16 cellular contexts compared by ENCODE assay signal in the genomic region with DNA sequence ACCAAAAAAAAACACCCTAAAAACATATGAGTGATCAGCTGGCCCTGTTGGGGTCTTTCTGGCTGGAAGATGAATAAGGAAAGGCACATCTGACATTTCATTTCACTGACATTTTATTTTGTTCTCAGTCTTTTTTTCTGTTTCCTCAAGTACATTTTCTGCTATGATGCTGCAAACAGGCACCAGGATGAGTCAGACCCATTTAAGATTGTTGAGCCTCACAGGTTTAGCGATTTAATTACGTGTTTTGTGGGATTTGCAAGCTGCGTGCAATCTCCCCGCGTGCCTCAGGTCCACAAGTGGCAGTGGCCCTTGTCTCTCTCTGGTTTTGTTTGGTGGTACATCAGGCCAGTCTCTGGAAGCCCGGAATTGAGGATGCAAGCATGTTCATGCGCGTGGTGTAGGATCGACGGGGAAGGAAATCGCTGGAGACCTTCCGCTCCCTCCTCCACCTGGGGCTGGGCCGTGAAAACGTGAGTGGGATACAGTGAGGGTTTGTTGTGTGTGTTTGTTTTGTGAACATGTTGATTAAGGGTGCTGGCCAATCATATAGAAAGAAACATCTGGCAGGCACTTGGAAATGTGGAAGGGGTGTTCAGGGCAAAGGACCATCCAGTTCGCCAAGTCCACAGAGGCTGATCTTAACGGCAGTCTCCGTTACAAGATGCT.
DNase-seq lines count a peak whose midpoint lies in the region; ATAC-seq and TF ChIP-seq lines count a peak whose summit lies in the region.
"Had no signal": no experiment of that assay in that cellular context is flagged by ENCODE, and none has a peak within 500 bp of the region (broad histone marks: within the 10 kb centered on the region; RNA-seq: fewer than 3 reads in every experiment).

No MANE protein-coding gene starts in this region.

- H3K27ac ChIP-seq in heart right ventricle, result no peak overlapping the region
- H3K27ac ChIP-seq: SJSA1 had no signal

- H3K36me3 ChIP-seq in heart right ventricle, result no peaks in the 10 kb centered on the region
- H3K36me3 ChIP-seq: SJSA1 had no signal

- intact Hi-C loops in heart right ventricle (cut with DNase I), result loop anchor here in 2 of 10 donors (5.0 kb wide), 1 partner anchor 218 kb away; no protein-coding TSS in a partner anchor

- peaks cover 0 to 11% (median 0%) of the 10 kb centered on the region in 7 donors for H3K27me3 ChIP-seq in heart right ventricle
- H3K27me3 ChIP-seq: SJSA1 had no signal

- H3K4me3 ChIP-seq in NB4 (ENCODE audit: low read depth, low read length) (no peak overlapping the region), epithelial cell of esophagus (ENCODE audit: low read length) (no peak overlapping the region), heart right ventricle (no peak overlapping the region)
- H3K4me3 ChIP-seq: SJSA1 had no signal

- DNase-seq in NOMO-1 treated with DMSO at 0.1 percent for 48 hours (lab: John Stamatoyannopoulos, UW; ENCODE audit: unreplicated experiment) (peak; percentile 13), NOMO-1 treated with dmso at 0.1 percent for 144 hours (lab: John Stamatoyannopoulos, UW; ENCODE audit: unreplicated experiment) (no peak), NB4 (ENCODE audit: low read depth) (peak; percentile 44), epithelial cell of esophagus (ENCODE audit: low read depth) (peak; percentile 47), heart right ventricle (no peak)
- no peak for DNase-seq in stimulated activated naive CD4-positive, alpha-beta T cell (lab: John Stamatoyannopoulos, UW)
- DNase-seq: ACHN; CD4-positive, CD25-positive, alpha-beta regulatory T cell; H9; NCI-H1048; NCI-H1694; NCI-H2107; NCI-H446 treated with DMSO at 0.1 percent for 48 hours; PC-3 had no signal

- H3K4me1 ChIP-seq in heart right ventricle, result peaks cover 0 to 15% (median 10%) of the 10 kb centered on the region in 9 donors
- H3K4me1 ChIP-seq: SJSA1 had no signal

- TF ChIP-seq CTCF in NB4 (IDR thresholded peaks at IDR 0.05; ENCODE audit: low read depth, low read length) (no peak), epithelial cell of esophagus (IDR thresholded peaks at IDR 0.05; ENCODE audit: insufficient read depth, low read depth, low read length, missing control alignments) (no peak), heart right ventricle (IDR thresholded peaks at IDR 0.05) (no peak)

- WGBS in heart right ventricle, 2 donors, result 82 to 86% methylated on average over 17 of the region's 17 CpGs

- ATAC-seq in heart right ventricle (no peak), GM18520 (IDR thresholded peaks at IDR 0.05; ENCODE audit: unreplicated experiment) (no peak)
- ATAC-seq: PC-3 had no signal

- H3K9me3 ChIP-seq in heart right ventricle, result no peaks in the 10 kb centered on the region
- H3K9me3 ChIP-seq: SJSA1 had no signal

- TF ChIP-seq POLR2A in NB4 (IDR thresholded peaks at IDR 0.05; ENCODE audit: extremely low read depth, insufficient read length), result no peak

Comparison
In these comparisons a context has a peak if more than half of its experiments do, and no peak if none do; other contexts are left out.
1. DNase-seq: peak in NOMO-1 treated with DMSO at 0.1 percent for 48 hours (single experiment), NB4 (single experiment) and epithelial cell of esophagus (single experiment); none in NOMO-1 treated with dmso at 0.1 percent for 144 hours (single experiment), stimulated activated naive CD4-positive, alpha-beta T cell (0 of 6) and heart right ventricle (0 of 2).